In the genomic region with DNA sequence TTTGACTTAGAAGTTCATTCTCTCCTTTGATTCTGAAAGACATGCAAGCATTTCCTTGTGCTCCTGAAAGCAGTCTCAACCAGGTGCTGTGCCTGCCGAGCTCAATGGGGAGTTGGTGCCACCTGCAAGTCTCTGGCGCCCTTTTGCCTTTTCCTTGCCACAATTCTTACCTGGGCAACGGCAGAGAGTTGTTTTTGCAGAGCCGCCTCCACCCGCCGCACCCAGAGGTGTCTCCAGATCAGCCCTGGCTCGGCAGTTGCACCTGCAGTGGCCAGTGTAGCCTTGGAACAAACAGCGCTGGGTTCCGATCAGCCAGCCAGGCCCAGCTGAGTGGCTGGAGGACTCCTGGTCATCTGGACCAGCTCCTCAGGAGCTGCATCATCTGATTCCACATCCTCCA, we compare ENCODE assay signal across 1 cellular context.
TF ChIP-seq lines count a peak whose summit lies in the region.

No MANE protein-coding gene starts in this region.

TF ChIP-seq in SK-N-SH, 30 proteins besides CTCF, POLR2A, EP300 and RAD21:
- TF ChIP-seq REST (IDR thresholded peaks at IDR 0.05; ENCODE audit: low read depth, low read length) (no peak), SIN3A (IDR thresholded peaks at IDR 0.05; ENCODE audit: borderline replicate concordance, low read depth, low read length) (no peak), CHD2 (IDR thresholded peaks at IDR 0.05; ENCODE audit: low read length, partially characterized antibody) (no peak), FOSL2 (IDR thresholded peaks at IDR 0.05; ENCODE audit: borderline replicate concordance, low read depth) (no peak)
TF ChIP-seq in SK-N-SH: peak in this region for 0.
